ENCODE assay signal across 8 cellular contexts in genomic region chr20:45293041-45294002, GRCh38. TPM values are rescaled to one million over a fixed set of nuclear protein-coding genes. Genes with fewer than 3 reads are reported as not detected.
DNase-seq lines count a peak whose midpoint lies in the region; ATAC-seq and TF ChIP-seq lines count a peak whose summit lies in the region.

No MANE protein-coding gene starts in this region.

- no peaks in the 10 kb centered on the region for H3K9me3 Mint-ChIP-seq in IgD-negative memory B cell

- no peak for ATAC-seq in GM21447 (IDR thresholded peaks at IDR 0.05; ENCODE audit: unreplicated experiment)

- H3K4me3 Mint-ChIP-seq in IgD-negative memory B cell = peak overlapping the region; percentile 10 to 88 (median 74)

- peaks cover 39% of the 10 kb centered on the region for H3K27me3 Mint-ChIP-seq in IgD-negative memory B cell

- H3K4me1 Mint-ChIP-seq in IgD-negative memory B cell = peaks cover 10 to 18% (median 14%) of the 10 kb centered on the region in 3 donors

- peak; percentile 95 for TF ChIP-seq CTCF in GM12865 (IDR thresholded peaks at IDR 0.05; ENCODE audit: insufficient read depth, low read depth, low read length, missing control alignments)

- in situ Hi-C loops in SK-MEL-5 (cut with HindIII; ENCODE audit: low pct_unique_long_range_greater_than_20kb, low sequenced_read_pairs) = no loop called here

- H3K36me3 Mint-ChIP-seq in IgD-negative memory B cell = peaks cover 3% of the 10 kb centered on the region

- peak overlapping the region; percentile 53 for H3K4me3 ChIP-seq in GM12865 (ENCODE audit: low read depth, low read length)

- peak overlapping the region in 1 of 3 donors; percentile 62 for H3K27ac Mint-ChIP-seq in IgD-negative memory B cell

- peak; percentile 68 for DNase-seq in GM12865 (ENCODE audit: low read depth)
- DNase-seq in SK-MEL-5 (ENCODE audit: low read depth, low spot score) = peak; percentile 87
- DNase-seq in activated naive CD4-positive, alpha-beta T cell treated with Interleukin-2 at 50 U/mL for 16 hours = peak; percentile 86
- DNase-seq in germinal center (ENCODE audit: low spot score) = peak; percentile 85
- peak in 47 of 56 donors; percentile 5 to 85 (median 51) for DNase-seq in nucleus accumbens (lab: John Stamatoyannopoulos, UW)
- DNase-seq in superior temporal gyrus (ENCODE audit: extremely low spot score) = peak; percentile 81

RNA-seq across cellular contexts. Expression of gene RBPJL, which starts 13.3 kb away (rescaled TPM):
- not detected for polyA plus RNA-seq in IgD-negative memory B cell
- not detected in 2 replicates for total RNA-seq in SK-MEL-5 (2014; rRNA removed; shearing (Covaris generic))
- not detected in 2 replicates for polyA plus RNA-seq in SK-MEL-5 (2015; cell fraction: cytosol; rRNA removed)
- not detected in 2 replicates for polyA plus RNA-seq in SK-MEL-5 (2015; cell fraction: nucleus; rRNA removed)

RNA-seq across cellular contexts. Expression of gene MATN4, which starts 14.8 kb away (rescaled TPM):
- not detected for polyA plus RNA-seq in IgD-negative memory B cell
- total RNA-seq in SK-MEL-5 (2014; rRNA removed; shearing (Covaris generic)) = 0.42 and 0.59 TPM in 2 replicates
- 1.5 and 3.5 TPM in 2 replicates for polyA plus RNA-seq in SK-MEL-5 (2015; cell fraction: cytosol; rRNA removed)
- 5.7 and 8.8 TPM in 2 replicates for polyA plus RNA-seq in SK-MEL-5 (2015; cell fraction: nucleus; rRNA removed)

RNA-seq across cellular contexts. Expression of gene SLPI, which starts 39.0 kb away (rescaled TPM):
- polyA plus RNA-seq in IgD-negative memory B cell = not detected
- total RNA-seq in SK-MEL-5 (2014; rRNA removed; shearing (Covaris generic)) = not detected in 2 replicates
- polyA plus RNA-seq in SK-MEL-5 (2015; cell fraction: cytosol; rRNA removed) = not detected in 2 replicates
- polyA plus RNA-seq in SK-MEL-5 (2015; cell fraction: nucleus; rRNA removed) = not detected in 2 replicates

RNA-seq across cellular contexts. Expression of gene SDC4, which starts 54.9 kb away (rescaled TPM):
- not detected for polyA plus RNA-seq in IgD-negative memory B cell
- 16.1 and 17.5 TPM in 2 replicates for total RNA-seq in SK-MEL-5 (2014; rRNA removed; shearing (Covaris generic))
- polyA plus RNA-seq in SK-MEL-5 (2015; cell fraction: cytosol; rRNA removed) = 31.9 and 33.9 TPM in 2 replicates
- polyA plus RNA-seq in SK-MEL-5 (2015; cell fraction: nucleus; rRNA removed) = 7.1 and 10.8 TPM in 2 replicates
